Comparison of ENCODE assay signal across 9 cellular contexts in the genomic region with DNA sequence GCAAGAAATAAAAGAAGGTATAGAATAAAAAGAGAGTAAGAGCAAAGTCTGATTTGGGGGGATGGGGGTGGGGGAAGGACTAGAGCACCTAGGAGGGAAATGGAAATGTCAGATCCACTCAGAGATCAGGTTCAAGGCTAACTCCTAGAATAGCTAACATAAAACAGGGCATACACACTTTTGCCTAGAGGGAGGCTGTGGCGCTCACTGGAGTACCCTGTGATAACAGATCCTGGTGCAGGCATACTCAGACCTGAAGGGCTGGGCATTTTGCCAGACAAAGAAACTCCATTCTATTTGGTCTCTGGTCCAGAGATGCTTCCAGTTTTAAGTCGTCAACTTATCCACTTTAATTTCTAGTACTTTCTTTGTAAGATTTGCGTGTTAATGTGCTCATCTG. TPM values are rescaled to one million over a fixed set of nuclear protein-coding genes. Genes with fewer than 3 reads are reported as not detected.
DNase-seq lines count a peak whose midpoint lies in the region; ATAC-seq and TF ChIP-seq lines count a peak whose summit lies in the region.
"Had no signal": no experiment of that assay in that cellular context is flagged by ENCODE, and none has a peak within 500 bp of the region (broad histone marks: within the 10 kb centered on the region; RNA-seq: fewer than 3 reads in every experiment).

No MANE protein-coding gene starts in this region.

- no peak for ATAC-seq in HG03196 (IDR thresholded peaks at IDR 0.05; ENCODE audit: unreplicated experiment)

- DNase-seq in GM23248 (peak; percentile 50), NCI-H226 (peak; percentile 77), colonic mucosa (peak; percentile 53), progenitor cell of endocrine pancreas (ENCODE audit: low spot score, unreplicated experiment) (no peak), globus pallidus (ENCODE audit: low spot score) (no peak), AG08395 (ENCODE audit: low spot score) (no peak), prostate gland (ENCODE audit: low spot score) (no peak)
- DNase-seq: T1000 had no signal

- no peak for TF ChIP-seq POLR2A in prostate gland (IDR thresholded peaks at IDR 0.05)

- peak overlapping the region; percentile 5 for H3K4me2 ChIP-seq in GM23248 (ENCODE audit: unreplicated experiment)

- in situ Hi-C loops in GM23248 (cut with MboI), result no loop called here

- no peak overlapping the region for H2AFZ ChIP-seq in GM23248

- 47 to 56% methylated on average over 3 of the region's 3 CpGs for WGBS in GM23248 (ENCODE audit: low coverage in 1 of 2, low lambda C conversion rate in 2 of 2, missing lambda C conversion rate in 2 of 2), 2 experiments
- WGBS in prostate gland, result 13% methylated on average over 3 of the region's 3 CpGs

- no peaks in the 10 kb centered on the region for H3K9me3 Mint-ChIP-seq in progenitor cell of endocrine pancreas (ENCODE audit: low read depth)

- H4K20me1 ChIP-seq in GM23248 (ENCODE audit: insufficient read depth), result peaks cover 52% of the 10 kb centered on the region

- no peaks in the 10 kb centered on the region for H3K27me3 Mint-ChIP-seq in progenitor cell of endocrine pancreas

- H3K4me1 ChIP-seq in GM23248 (ENCODE audit: insufficient read depth) (peaks cover 80% of the 10 kb centered on the region), colonic mucosa (peaks cover 74% of the 10 kb centered on the region), prostate gland (replicated peaks) (peaks cover 51% of the 10 kb centered on the region)

- H3K9me3 ChIP-seq in GM23248 (ENCODE audit: low read depth) (no peaks in the 10 kb centered on the region), colonic mucosa (no peaks in the 10 kb centered on the region), prostate gland (no peaks in the 10 kb centered on the region)

- H3K4me1 Mint-ChIP-seq in progenitor cell of endocrine pancreas (ENCODE audit: low read depth), result peaks cover 72% of the 10 kb centered on the region

- peak overlapping the region; percentile 10 for H3K4me3 Mint-ChIP-seq in progenitor cell of endocrine pancreas (ENCODE audit: low read depth)

- H3K9me2 ChIP-seq in GM23248 (ENCODE audit: insufficient read depth), result no peaks in the 10 kb centered on the region

- H3K79me2 ChIP-seq in GM23248 (ENCODE audit: insufficient read depth), result peaks cover 100% of the 10 kb centered on the region

- H3K27ac Mint-ChIP-seq in progenitor cell of endocrine pancreas, result peak overlapping the region; percentile 77

- H3K27ac ChIP-seq in GM23248 (no peak overlapping the region), colonic mucosa (peak overlapping the region; percentile 6), prostate gland (no peak overlapping the region)

- H3K27me3 ChIP-seq in GM23248 (replicated peaks; ENCODE audit: insufficient read depth) (no peaks in the 10 kb centered on the region), colonic mucosa (no peaks in the 10 kb centered on the region), prostate gland (replicated peaks; ENCODE audit: insufficient read depth) (no peaks in the 10 kb centered on the region)

- H3F3A ChIP-seq in GM23248 (ENCODE audit: insufficient read depth), result peaks cover 57% of the 10 kb centered on the region

- no peaks in the 10 kb centered on the region for H3K36me3 Mint-ChIP-seq in progenitor cell of endocrine pancreas (ENCODE audit: insufficient read depth)

- H3K36me3 ChIP-seq in GM23248 (ENCODE audit: low read depth) (no peaks in the 10 kb centered on the region), colonic mucosa (no peaks in the 10 kb centered on the region), prostate gland (no peaks in the 10 kb centered on the region)

- H3K9ac ChIP-seq in GM23248 (no peak overlapping the region), colonic mucosa (ENCODE audit: low read depth in 2 of 2, low read length in 2 of 2) (peak overlapping the region in 1 of 2 donors; percentile 51)

- intact Hi-C loops in colonic mucosa (cut with DNase I) (no loop called here), prostate gland (cut with DNase I) (no loop called here)

- H3K4me3 ChIP-seq in GM23248 (no peak overlapping the region), colonic mucosa (no peak overlapping the region), prostate gland (no peak overlapping the region)

- no peak for TF ChIP-seq CTCF in colonic mucosa (IDR thresholded peaks at IDR 0.05)
- no peak for TF ChIP-seq CTCF in progenitor cell of endocrine pancreas (IDR thresholded peaks at IDR 0.05; ENCODE audit: unreplicated experiment)
- TF ChIP-seq CTCF in prostate gland (IDR thresholded peaks at IDR 0.05), result no peak

RNA-seq across cellular contexts. Expression of a gene that starts 5.8 kb away (rescaled TPM):
- total RNA-seq in GM23248 (2014; rRNA removed; shearing (Covaris generic)), result 97.3 and 109 TPM in 2 replicates
- 51.7 and 52.7 TPM in 2 replicates for polyA plus RNA-seq in GM23248 (2016; fragmentation: Nextera tagmentation; extraction: Ambion mirVana)
- total RNA-seq in colonic mucosa (100 to 1,000 TPM; 131 to 200 TPM), progenitor cell of endocrine pancreas (134 and 145 TPM in 2 replicates), prostate gland (100 to 1,000 TPM in 1 of 2 donors, 10 to 100 TPM in 1; 99.2 to 159 TPM)

RNA-seq across cellular contexts. Expression of a gene that starts 22.2 kb away (rescaled TPM):
- 1.4 and 3.4 TPM in 2 replicates for total RNA-seq in GM23248 (2014; rRNA removed; shearing (Covaris generic))
- polyA plus RNA-seq in GM23248 (2016; fragmentation: Nextera tagmentation; extraction: Ambion mirVana), result 1.9 and 2.4 TPM in 2 replicates
- total RNA-seq in colonic mucosa (1 to 10 TPM; 5.1 to 8.1 TPM), progenitor cell of endocrine pancreas (3.9 and 4.4 TPM in 2 replicates), prostate gland (1 to 10 TPM; 3.1 to 3.5 TPM)

RNA-seq across cellular contexts. Expression of a gene that starts 58.1 kb away (rescaled TPM):
- total RNA-seq in GM23248 (2014; rRNA removed; shearing (Covaris generic)), result 13.0 and 37.9 TPM in 2 replicates
- 36.1 and 42.2 TPM in 2 replicates for polyA plus RNA-seq in GM23248 (2016; fragmentation: Nextera tagmentation; extraction: Ambion mirVana)
- total RNA-seq in colonic mucosa (10 to 100 TPM; 35.6 to 68.9 TPM), progenitor cell of endocrine pancreas (25.7 and 30.0 TPM in 2 replicates), prostate gland (10 to 100 TPM; 24.3 to 39.6 TPM)

Comparison
In these comparisons a context has a peak if more than half of its experiments do, and no peak if none do; other contexts are left out.
1. DNase-seq: peak in GM23248 (single experiment), NCI-H226 (single experiment) and colonic mucosa (single experiment); none in progenitor cell of endocrine pancreas (single experiment), globus pallidus (single experiment), AG08395 (single experiment) and prostate gland (single experiment).